8 cellular contexts compared by ENCODE assay signal in the genomic region with DNA sequence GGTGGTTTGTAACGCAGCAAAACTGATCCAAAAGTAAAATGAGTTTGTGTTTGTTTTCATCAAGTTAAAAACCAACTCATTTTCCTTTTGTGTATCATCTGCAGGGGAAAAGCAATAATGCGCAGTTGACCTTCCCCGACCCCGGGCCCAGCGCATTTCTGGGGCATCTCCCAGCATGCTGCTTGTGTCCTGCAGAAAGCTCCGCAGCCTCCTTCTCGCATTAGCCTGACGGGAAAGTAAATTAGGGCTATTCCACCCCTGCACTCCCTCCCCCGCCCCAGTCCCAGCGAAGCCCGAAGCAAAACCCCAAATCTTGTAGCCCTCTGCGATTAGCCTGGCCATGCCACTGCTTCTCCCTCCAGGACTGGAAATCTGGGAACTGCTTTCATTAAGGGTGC.
DNase-seq lines count a peak whose midpoint lies in the region; ATAC-seq and TF ChIP-seq lines count a peak whose summit lies in the region.

No MANE protein-coding gene starts in this region.

- H3K9me3 ChIP-seq in HUES48 (ENCODE audit: control insufficient read depth, insufficient read depth, low read length) (no peaks in the 10 kb centered on the region), liver (ENCODE audit: control insufficient read depth in 4 of 4, low read length in 3 of 4) (no peaks in the 10 kb centered on the region)

- H3K27me3 ChIP-seq in HUES48 (ENCODE audit: control insufficient read depth, insufficient read depth, low read length) (no peaks in the 10 kb centered on the region), liver (ENCODE audit: control insufficient read depth in 4 of 4, insufficient read depth in 4 of 4, low read length in 3 of 4) (no peaks in the 10 kb centered on the region)

- H3K27ac ChIP-seq in HUES48 (ENCODE audit: low read depth, low read length) (peak overlapping the region; percentile 10), caudate nucleus (ENCODE audit: low read depth, low read length) (peak overlapping the region; percentile 99), liver (ENCODE audit: low read depth in 1 of 2, low read length in 2 of 2) (peak overlapping the region; percentile 74 to 80), temporal lobe (ENCODE audit: low read depth, low read length) (peak overlapping the region; percentile 98)

- H3K4me3 ChIP-seq in HUES48 (ENCODE audit: low read depth, low read length) = peak overlapping the region; percentile 40; the same call in 1 of the 2 replicates
- no peak overlapping the region for H3K4me3 ChIP-seq in liver (ENCODE audit: low read depth in 1 of 3, low read length in 3 of 3)

- WGBS in liver = 84% methylated on average over 12 of the region's 12 CpGs

- no peaks in the 10 kb centered on the region for H3K36me3 ChIP-seq in HUES48 (ENCODE audit: control insufficient read depth, insufficient read depth, low read length)
- H3K36me3 ChIP-seq in liver (ENCODE audit: control insufficient read depth in 4 of 4, insufficient read depth in 3 of 4, low read depth in 1 of 4, low read length in 3 of 4) = no peaks in the 10 kb centered on the region

- no peak for TF ChIP-seq RAD21 in liver (IDR thresholded peaks at IDR 0.05)

- H3K9ac ChIP-seq in HUES48 (ENCODE audit: low read depth, low read length) = no peak overlapping the region
- peak overlapping the region; percentile 36 to 44 for H3K9ac ChIP-seq in liver (ENCODE audit: low read depth in 1 of 2, low read length in 2 of 2)

- TF ChIP-seq CTCF in liver (IDR thresholded peaks at IDR 0.05; ENCODE audit: low read depth, low read length, missing input control) = no peak

- H3K4me1 ChIP-seq in HUES48 (ENCODE audit: control insufficient read depth, insufficient read depth, low read length) (peaks cover 32% of the 10 kb centered on the region), liver (ENCODE audit: control insufficient read depth in 4 of 4, insufficient read depth in 4 of 4, low read length in 3 of 4) (peaks cover 7 to 27% (median 18%) of the 10 kb centered on the region in 4 donors)

- no peak for ATAC-seq in HG03196 (IDR thresholded peaks at IDR 0.05; ENCODE audit: unreplicated experiment)

- DNase-seq in caudate nucleus (lab: John Stamatoyannopoulos, UW) (peak in 16 of 61 donors; percentile 5 to 58 (median 32)), SHP77 (lab: John Stamatoyannopoulos, UW) (no peak), foreskin melanocyte (no peak)
- DNase-seq in activated CD4-positive, alpha-beta T cell treated with anti-CD3 and anti-CD28 coated beads, Interleukin-2, amount 50 U/mL, for 4 hours = no peak

TF ChIP-seq in liver, 16 proteins besides CTCF, POLR2A, EP300 and RAD21:
- TF ChIP-seq, protein P1, sequence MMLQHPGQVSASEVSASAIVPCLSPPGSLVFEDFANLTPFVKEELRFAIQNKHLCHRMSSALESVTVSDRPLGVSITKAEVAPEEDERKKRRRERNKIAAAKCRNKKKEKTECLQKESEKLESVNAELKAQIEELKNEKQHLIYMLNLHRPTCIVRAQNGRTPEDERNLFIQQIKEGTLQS (IDR thresholded peaks at IDR 0.05) = no peak
- no peak for TF ChIP-seq RXRA (IDR thresholded peaks at IDR 0.05)
- no peak for TF ChIP-seq HNF4G (IDR thresholded peaks at IDR 0.05)
- no peak for TF ChIP-seq YY1 (IDR thresholded peaks at IDR 0.05)
- TF ChIP-seq, protein P2, sequence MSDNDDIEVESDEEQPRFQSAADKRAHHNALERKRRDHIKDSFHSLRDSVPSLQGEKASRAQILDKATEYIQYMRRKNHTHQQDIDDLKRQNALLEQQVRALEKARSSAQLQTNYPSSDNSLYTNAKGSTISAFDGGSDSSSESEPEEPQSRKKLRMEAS (IDR thresholded peaks at IDR 0.05) = no peak
- no peak for TF ChIP-seq NR2F2 (IDR thresholded peaks at IDR 0.05)
- TF ChIP-seq JUND (IDR thresholded peaks at IDR 0.05) = no peak
- no peak for TF ChIP-seq SP1 (IDR thresholded peaks at IDR 0.05)
- no peak for TF ChIP-seq FOXA1 (IDR thresholded peaks at IDR 0.05)

Comparison
In these comparisons a context has a peak if more than half of its experiments do, and no peak if none do; other contexts are left out.
1. H3K27ac ChIP-seq: peak in every context shown above with its lines; median percentile 99 in caudate nucleus; 98 in temporal lobe; 77 in liver; 10 in HUES48.